Comparison of ENCODE assay signal across 10 cellular contexts in the genomic region with DNA sequence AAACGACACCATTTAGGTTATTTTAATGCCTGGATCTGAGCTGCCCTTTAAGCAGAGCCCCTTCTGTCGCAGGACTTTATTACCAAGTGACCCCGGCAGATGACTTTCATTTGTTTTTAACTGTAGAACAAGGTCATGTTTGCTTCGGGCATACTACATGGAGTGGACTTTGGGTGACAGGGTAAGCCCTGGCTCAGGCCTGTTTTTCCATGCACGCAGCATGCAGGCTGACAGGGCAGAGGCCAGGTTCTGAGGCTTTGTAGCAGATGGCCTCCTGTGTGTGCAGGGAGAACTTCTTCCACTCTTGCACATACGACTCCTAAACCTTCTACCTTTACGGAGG.
"Had no signal": no experiment of that assay in that cellular context is flagged by ENCODE, and none has a peak within 500 bp of the region (broad histone marks: within the 10 kb centered on the region; RNA-seq: fewer than 3 reads in every experiment).

No MANE protein-coding gene starts in this region.

- H3K4me3 Mint-ChIP-seq: activated CD4-positive, alpha-beta memory T cell treated with anti-CD3 and anti-CD28 coated beads for 36 hours; central memory CD8-positive, alpha-beta T cell; immature natural killer cell; T-cell had no signal

- DNase-seq: activated CD4-positive, alpha-beta memory T cell treated with anti-CD3 and anti-CD28 coated beads for 36 hours; activated naive CD4-positive, alpha-beta T cell; dermis blood vessel endothelial cell; immature natural killer cell; mesenchymal stem cell; small intestine; T-cell; T1000 had no signal

- ATAC-seq: T-cell had no signal

- H3K9me3 Mint-ChIP-seq: activated CD4-positive, alpha-beta memory T cell treated with anti-CD3 and anti-CD28 coated beads for 36 hours; central memory CD8-positive, alpha-beta T cell; immature natural killer cell; T-cell had no signal

- H3K27ac ChIP-seq: VCaP had no signal

- H3K27me3 Mint-ChIP-seq: activated CD4-positive, alpha-beta memory T cell treated with anti-CD3 and anti-CD28 coated beads for 36 hours; central memory CD8-positive, alpha-beta T cell; T-cell had no signal

- H3K27ac Mint-ChIP-seq: activated CD4-positive, alpha-beta memory T cell treated with anti-CD3 and anti-CD28 coated beads for 36 hours; immature natural killer cell; T-cell had no signal
